ENCODE assay signal across 9 cellular contexts in the genomic region with DNA sequence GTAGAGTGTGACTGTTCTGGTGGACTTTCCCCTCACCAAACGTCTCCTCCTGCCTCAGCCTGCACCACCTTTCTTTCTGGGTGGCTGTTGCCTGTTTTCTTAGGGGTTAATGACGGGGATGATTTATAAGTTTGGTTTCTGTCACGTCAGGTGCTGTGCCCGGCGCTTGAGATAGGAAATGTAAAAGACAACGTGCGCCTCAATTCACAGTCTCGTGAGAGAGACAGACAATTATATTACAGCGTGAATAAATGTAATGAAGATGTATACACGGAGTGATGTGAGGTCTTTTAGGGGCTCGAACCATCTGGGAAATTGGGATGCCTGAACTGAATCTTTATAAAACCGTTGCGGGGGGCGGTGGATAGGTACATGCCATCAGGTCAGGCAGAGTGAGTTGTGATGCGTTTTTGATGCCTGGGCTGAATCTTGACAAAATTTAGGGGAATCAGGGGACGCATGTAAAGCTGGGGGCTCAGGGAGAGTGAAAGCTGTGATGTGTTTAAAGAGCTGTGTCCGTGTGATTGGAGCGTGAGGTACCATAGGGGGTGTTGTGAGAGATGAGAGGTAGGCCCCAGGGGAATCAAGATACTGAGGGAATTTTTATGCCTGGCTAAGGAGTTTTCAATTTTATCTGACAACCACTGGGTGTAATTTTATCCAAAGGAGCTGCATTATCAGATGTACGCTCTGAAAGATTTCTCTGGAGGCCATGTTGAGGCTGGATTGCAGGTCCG. TPM values are rescaled to one million over a fixed set of nuclear protein-coding genes. Genes with fewer than 3 reads are reported as not detected.
DNase-seq lines count a peak whose midpoint lies in the region; ATAC-seq and TF ChIP-seq lines count a peak whose summit lies in the region.
"Had no signal": no experiment of that assay in that cellular context is flagged by ENCODE, and none has a peak within 500 bp of the region (broad histone marks: within the 10 kb centered on the region; RNA-seq: fewer than 3 reads in every experiment).

No MANE protein-coding gene starts in this region.

- H3K4me3 Mint-ChIP-seq in effector memory CD8-positive, alpha-beta T cell = no peak overlapping the region
- H3K4me3 Mint-ChIP-seq: neural crest cell had no signal

- H3K9ac ChIP-seq in PC-3 (ENCODE audit: low read length) = peak overlapping the region; percentile 80

- intact Hi-C loops in PC-3 (cut with micrococcal nuclease) = loop anchor here (1.0 to 5.0 kb wide), 3 partner anchors 47 to 242 kb away; a partner anchor contains a TSS

- H4K20me1 ChIP-seq in PC-3 (ENCODE audit: low read length) = no peaks in the 10 kb centered on the region

- H3K4me2 ChIP-seq in PC-3 (ENCODE audit: low read length) = peak overlapping the region; percentile 92

- H3K9me3 Mint-ChIP-seq in effector memory CD8-positive, alpha-beta T cell = no peaks in the 10 kb centered on the region
- H3K9me3 Mint-ChIP-seq: neural crest cell had no signal

- TSS peak; percentile 76 for BruUV-seq in PC-3 (replicated peaks; lab: Mats Ljungman, UMichigan)

- H3K27ac ChIP-seq in PC-3 (ENCODE audit: low read length) = peak overlapping the region; percentile 84

- peak; percentile 3 for ATAC-seq in PC-3
- ATAC-seq in effector memory CD8-positive, alpha-beta T cell (replicated peaks) = peak; percentile 75
- no peak for ATAC-seq in HG02884 (IDR thresholded peaks at IDR 0.05; ENCODE audit: unreplicated experiment)
- no peak for ATAC-seq in GM19023 (IDR thresholded peaks at IDR 0.05; ENCODE audit: unreplicated experiment)
- no peak for ATAC-seq in HG03354 (IDR thresholded peaks at IDR 0.05; ENCODE audit: poor library complexity, severe bottlenecking, unreplicated experiment)

- POLR2A ChIA-PET in PC-3 (lab: Charles Lee; ENCODE audit: unreplicated experiment) = interaction anchor here (0.5 kb wide), 1 partner anchor 11 kb away, joined by 3 read pairs; no protein-coding TSS in a partner anchor

- CTCF ChIA-PET in PC-3 (lab: Charles Lee) = interaction anchor here (1.1 kb wide), 1 partner anchor 142 kb away, joined by 4 read pairs; no protein-coding TSS in a partner anchor

- H3K27me3 Mint-ChIP-seq in effector memory CD8-positive, alpha-beta T cell = peaks cover 10 to 11% of the 10 kb centered on the region in 2 donors

- peaks cover 53% of the 10 kb centered on the region for H3K79me2 ChIP-seq in PC-3 (ENCODE audit: low read length)

- peaks cover 4 to 5% of the 10 kb centered on the region in 2 donors for H3K4me1 Mint-ChIP-seq in effector memory CD8-positive, alpha-beta T cell (ENCODE audit: low read depth in 2 of 2)
- H3K4me1 Mint-ChIP-seq: neural crest cell had no signal

- H3K36me3 ChIP-seq in PC-3 (ENCODE audit: low read depth, low read length) = no peaks in the 10 kb centered on the region
- H3K36me3 ChIP-seq in neuron (ENCODE audit: insufficient read depth, low read length) = no peaks in the 10 kb centered on the region

- H3K4me1 ChIP-seq in PC-3 (ENCODE audit: insufficient read depth, low read length) (peaks cover 17% of the 10 kb centered on the region), neuron (ENCODE audit: insufficient read depth, low read length) (peaks cover 13% of the 10 kb centered on the region)

- no peak overlapping the region for H3K27ac Mint-ChIP-seq in effector memory CD8-positive, alpha-beta T cell

- H3F3A ChIP-seq in PC-3 (ENCODE audit: low read length, unreplicated experiment) = no peaks in the 10 kb centered on the region

- DNase-seq in AG08395 (ENCODE audit: low spot score) = peak; percentile 12
- no peak for DNase-seq in GM12864 (ENCODE audit: low read depth)
- peak; percentile 20 for DNase-seq in PC-3
- DNase-seq in effector memory CD8-positive, alpha-beta T cell = no peak

- H3K36me3 Mint-ChIP-seq in effector memory CD8-positive, alpha-beta T cell (ENCODE audit: insufficient read depth) = peaks cover 10% of the 10 kb centered on the region

- no peak for TF ChIP-seq CTCF in GM12864 (IDR thresholded peaks at IDR 0.05; ENCODE audit: low read depth, low read length, missing control alignments)
- no peak for TF ChIP-seq CTCF in PC-3 (conservative IDR thresholded peaks at IDR 0.05; ENCODE audit: low read depth, low read length)

- H2AFZ ChIP-seq in PC-3 (ENCODE audit: low read length) (peak overlapping the region; percentile 92), neuron (ENCODE audit: low read depth, low read length) (peak overlapping the region; percentile 90)

- no peaks in the 10 kb centered on the region for H3K9me2 ChIP-seq in PC-3 (replicated peaks; ENCODE audit: low read length)

- H3K4me3 ChIP-seq in GM12864 (ENCODE audit: low read depth, low read length) (peak overlapping the region; percentile 86), PC-3 (ENCODE audit: low read length) (peak overlapping the region; percentile 74), neuron (ENCODE audit: low read length) (peak overlapping the region; percentile 82)

- H3K27me3 ChIP-seq in PC-3 (ENCODE audit: low read length) = no peaks in the 10 kb centered on the region
- H3K27me3 ChIP-seq in neuron (ENCODE audit: insufficient read depth, low read length) = no peaks in the 10 kb centered on the region

- H3K9me3 ChIP-seq in PC-3 (ENCODE audit: low read length) (no peaks in the 10 kb centered on the region), neuron (ENCODE audit: low read length) (no peaks in the 10 kb centered on the region)

RNA-seq across cellular contexts. Expression of a gene that starts 0.8 kb away (rescaled TPM):
- 41.6 and 50.1 TPM in 2 replicates for total RNA-seq in PC-3 (2014; rRNA removed)

RNA-seq across cellular contexts. Expression of a gene that starts 42.8 kb away (rescaled TPM):
- 10.3 and 11.8 TPM in 2 replicates for total RNA-seq in PC-3 (2014; rRNA removed)

RNA-seq across cellular contexts. Expression of a gene that starts 46.2 kb away (rescaled TPM):
- 36.8 and 38.7 TPM in 2 replicates for total RNA-seq in PC-3 (2014; rRNA removed)

Comparison
In these comparisons a context has a peak if more than half of its experiments do, and no peak if none do; other contexts are left out.
1. DNase-seq: peak in AG08395 (single experiment) and PC-3 (single experiment); none in GM12864 (single experiment) and effector memory CD8-positive, alpha-beta T cell (0 of 3).
2. ATAC-seq: peak in PC-3 (single experiment) and effector memory CD8-positive, alpha-beta T cell (single experiment); none in HG02884 (single experiment), GM19023 (single experiment) and HG03354 (single experiment).
3. Peak in every context shown above with its lines, with median percentiles within 50 percentile points of each other: H3K4me3 ChIP-seq.